ENCODE assay signal across 8 cellular contexts in genomic region chr9:92759990-92760893, GRCh38. TPM values are rescaled to one million over a fixed set of nuclear protein-coding genes. Genes with fewer than 3 reads are reported as not detected.
DNase-seq lines count a peak whose midpoint lies in the region; ATAC-seq and TF ChIP-seq lines count a peak whose summit lies in the region.
"Had no signal": no experiment of that assay in that cellular context is flagged by ENCODE, and none has a peak within 500 bp of the region (broad histone marks: within the 10 kb centered on the region; RNA-seq: fewer than 3 reads in every experiment).

No MANE protein-coding gene starts in this region.

- H3K9me3 Mint-ChIP-seq in GM23338 (no peaks in the 10 kb centered on the region), Calu3 (ENCODE audit: low read depth, unreplicated experiment) (peaks cover 4% of the 10 kb centered on the region)

- H3K9me2 ChIP-seq in GM23338 (ENCODE audit: insufficient read depth): no peaks in the 10 kb centered on the region

- peak overlapping the region; percentile 29 to 46 for H3K27ac ChIP-seq in tibial artery
- H3K27ac ChIP-seq in GM23338 (ENCODE audit: low read depth): no peak overlapping the region

- TF ChIP-seq CTCF in tibial artery (IDR thresholded peaks at IDR 0.05) (no peak), GM23338 (conservative IDR thresholded peaks at IDR 0.05; ENCODE audit: low read depth in 2 of 2) (no peak), Calu3 (IDR thresholded peaks at IDR 0.05; ENCODE audit: unreplicated experiment) (no peak)

- H3K36me3 ChIP-seq in tibial artery (no peaks in the 10 kb centered on the region), GM23338 (ENCODE audit: insufficient read depth) (no peaks in the 10 kb centered on the region)

- peak; percentile 24 for ATAC-seq in esophagus mucosa
- ATAC-seq in GM23338: no peak
- ATAC-seq: activated CD8-positive, alpha-beta T cell treated with anti-CD3 and anti-CD28 coated beads, Interleukin-2, amount 10 ng/mL, durations not matched to agents 7 days and 5 days had no signal

- no peak overlapping the region for H3K4me3 Mint-ChIP-seq in GM23338
- H3K4me3 Mint-ChIP-seq in Calu3 (ENCODE audit: low read depth, unreplicated experiment): no peak overlapping the region
- H3K4me3 Mint-ChIP-seq: activated CD8-positive, alpha-beta T cell treated with anti-CD3 and anti-CD28 coated beads, Interleukin-2, amount 10 ng/mL, durations not matched to agents 7 days and 5 days had no signal

- H3K4me1 ChIP-seq in tibial artery (peaks cover 0 to 49% (median 37%) of the 10 kb centered on the region in 4 donors), GM23338 (ENCODE audit: insufficient read depth) (peaks cover 16% of the 10 kb centered on the region)

- H3K27me3 ChIP-seq in tibial artery (no peaks in the 10 kb centered on the region), GM23338 (ENCODE audit: insufficient read depth) (no peaks in the 10 kb centered on the region)

- H4K20me1 ChIP-seq in GM23338 (replicated peaks; ENCODE audit: insufficient read depth): peaks cover 41% of the 10 kb centered on the region

- H3F3A ChIP-seq in GM23338 (replicated peaks; ENCODE audit: low read depth): no peaks in the 10 kb centered on the region

- CTCF ChIA-PET in Calu3 (lab: Charles Lee): no interaction called here

- DNase-seq in M059J (ENCODE audit: low read depth) (peak; percentile 13), myocyte (ENCODE audit: low read depth) (peak; percentile 97), tibial artery (no peak), GM23338 (ENCODE audit: low spot score) (no peak), Calu3 (no peak), HuH-7 (ENCODE audit: low spot score) (no peak)
- DNase-seq: activated CD8-positive, alpha-beta T cell treated with anti-CD3 and anti-CD28 coated beads, Interleukin-2, amount 10 ng/mL, durations not matched to agents 7 days and 5 days had no signal

- BruUV-seq in Calu3 (replicated peaks; lab: Mats Ljungman, UMichigan): no TSS peak

- H3K4me3 ChIP-seq in tibial artery: no peak overlapping the region
- no peak overlapping the region for H3K4me3 ChIP-seq in GM23338

- H3K27me3 Mint-ChIP-seq in GM23338 (ENCODE audit: insufficient read depth, low read depth, poor library complexity) (peaks cover 17% of the 10 kb centered on the region), Calu3 (ENCODE audit: unreplicated experiment) (no peaks in the 10 kb centered on the region)

- no peak overlapping the region for H3K27ac Mint-ChIP-seq in GM23338
- H3K27ac Mint-ChIP-seq in Calu3 (ENCODE audit: unreplicated experiment): no peak overlapping the region

- H3K4me1 Mint-ChIP-seq in GM23338 (peaks cover 42% of the 10 kb centered on the region), Calu3 (ENCODE audit: low read depth, unreplicated experiment) (peaks cover 13% of the 10 kb centered on the region)

- intact Hi-C loops in tibial artery (cut with DNase I; ENCODE audit: low total_unique reads): loop anchor here (10.0 kb wide), 2 partner anchors 455 to 645 kb away; partner anchors contain the start of gene SPTLC1
- intact Hi-C loops in Calu3 (cut with micrococcal nuclease; ENCODE audit: unreplicated experiment): no loop called here

- no peaks in the 10 kb centered on the region; the same call in 2 of the 3 replicates for H3K36me3 Mint-ChIP-seq in GM23338 (ENCODE audit: low read depth)
- H3K36me3 Mint-ChIP-seq in Calu3 (ENCODE audit: insufficient read depth, unreplicated experiment): peaks cover 30% of the 10 kb centered on the region

- no peak overlapping the region for H2AFZ ChIP-seq in GM23338

- no peaks in the 10 kb centered on the region for H3K9me3 ChIP-seq in tibial artery

- no peak overlapping the region for H3K4me2 ChIP-seq in GM23338

- H3K79me2 ChIP-seq in GM23338 (replicated peaks; ENCODE audit: insufficient read depth): peaks cover 88% of the 10 kb centered on the region

TF ChIP-seq in GM23338, 12 proteins besides CTCF, POLR2A, EP300 and RAD21:
- no peak for TF ChIP-seq REST (IDR thresholded peaks at IDR 0.05; ENCODE audit: unreplicated experiment)
- TF ChIP-seq ETS1 (IDR thresholded peaks at IDR 0.05): no peak

RNA-seq across cellular contexts. Expression of gene BICD2, which starts 4.4 kb away (rescaled TPM):
- total RNA-seq in M059J (2014; rRNA removed; shearing (Covaris generic)): 22.2 and 39.0 TPM in 2 replicates
- 63.7 TPM for total RNA-seq in esophagus mucosa
- 60.6 and 68.3 TPM in 2 replicates for total RNA-seq in myocyte
- 45.9 TPM for polyA plus RNA-seq in myocyte (2012)
- 34.3 and 38.1 TPM in 2 replicates for total RNA-seq in GM23338 (2014; rRNA removed; shearing (Covaris generic))
- 8.7 and 9.6 TPM in 2 replicates for polyA plus RNA-seq in GM23338 (2016; fragmentation: Nextera tagmentation; extraction: Ambion mirVana)
- 18.7 and 21.9 TPM in 2 replicates for total RNA-seq in Calu3 (2022)

Comparison
In these comparisons a context has a peak if more than half of its experiments do, and no peak if none do; other contexts are left out.
1. DNase-seq: peak in M059J (single experiment) and myocyte (single experiment); none in tibial artery (0 of 2), GM23338 (single experiment), Calu3 (single experiment) and HuH-7 (single experiment).